Comparison of ENCODE assay signal across 38 cellular contexts in genomic region chr1:59233444-59233843, GRCh38.
"Had no signal": no experiment of that assay in that cellular context is flagged by ENCODE, and none has a peak within 500 bp of the region (broad histone marks: within the 10 kb centered on the region; RNA-seq: fewer than 3 reads in every experiment).

No MANE protein-coding gene starts in this region.

- H3K36me3 ChIP-seq: adrenal gland, ascending aorta, brain microvascular endothelial cell, breast epithelium, cardiac muscle cell had no signal

- ATAC-seq: activated naive CD4-positive, alpha-beta T cell treated with anti-CD3 and anti-CD28 coated beads, Interleukin-2, amount 50 U/mL, for 72 hours; activated naive CD8-positive, alpha-beta T cell treated with anti-CD3 and anti-CD28 coated beads, Interleukin-2, amount 50 U/mL, for 24 hours; activated T-cell treated with anti-CD3 and anti-CD28 coated beads, Interleukin-2, amount 50 U/mL, for 4 hours; activated T-cell treated with anti-CD3 and anti-CD28 coated beads, Interleukin-2, amount 50 U/mL, for 72 hours; body of pancreas had no signal

- DNase-seq: activated effector memory CD4-positive, alpha-beta T cell treated with anti-CD3 and anti-CD28 coated beads, Interleukin-2, amount 50 U/mL, for 16 hours; activated effector memory CD4-positive, alpha-beta T cell treated with Interleukin-2 at 50 U/mL for 16 hours; activated gamma-delta T cell; activated gamma-delta T cell treated with Interleukin-2 at 50 U/mL for 16 hours; activated naive CD4-positive, alpha-beta T cell; activated naive CD4-positive, alpha-beta T cell treated with anti-CD3 and anti-CD28 coated beads for 36 hours; activated naive CD4-positive, alpha-beta T cell treated with anti-CD3 and anti-CD28 coated beads, Interleukin-2, amount 10 ng/mL, durations not matched to agents 7 days and 5 days; activated naive CD4-positive, alpha-beta T cell treated with anti-CD3 and anti-CD28 coated beads, Interleukin-2, amount 50 U/mL, for 16 hours; activated naive CD4-positive, alpha-beta T cell treated with Interleukin-2 at 50 U/mL for 16 hours; activated naive CD8-positive, alpha-beta T cell treated with anti-CD3 and anti-CD28 coated beads for 36 hours; activated naive CD8-positive, alpha-beta T cell treated with anti-CD3 and anti-CD28 coated beads, Interleukin-2, amount 10 ng/mL, durations not matched to agents 7 days and 5 days; activated naive CD8-positive, alpha-beta T cell treated with anti-CD3 and anti-CD28 coated beads, Interleukin-2, amount 50 U/mL, for 24 hours; activated T-cell treated with anti-CD3 and anti-CD28 coated beads, Interleukin-2, amount 50 U/mL, for 1 hour; activated T-cell treated with anti-CD3 and anti-CD28 coated beads, Interleukin-2, amount 50 U/mL, for 24 hours; activated T-cell treated with anti-CD3 and anti-CD28 coated beads, Interleukin-2, amount 50 U/mL, for 4 hours; activated T-cell treated with anti-CD3 and anti-CD28 coated beads, Interleukin-2, amount 50 U/mL, for 48 hours; activated T-cell treated with anti-CD3 and anti-CD28 coated beads, Interleukin-2, amount 50 U/mL, for 72 hours; adrenal gland; amniotic stem cell; amygdala; anterior cingulate cortex; aorta; body of pancreas; brain microvascular endothelial cell; caudate nucleus; cerebellar nuclear complex had no signal

- H3K4me3 ChIP-seq: adrenal gland, ascending aorta, body of pancreas, breast epithelium, cardiac muscle cell had no signal

- H3K4me3 Mint-ChIP-seq: activated naive CD4-positive, alpha-beta T cell treated with anti-CD3 and anti-CD28 coated beads for 36 hours; activated naive CD4-positive, alpha-beta T cell treated with anti-CD3 and anti-CD28 coated beads, Interleukin-2, amount 10 ng/mL, durations not matched to agents 7 days and 5 days; activated naive CD4-positive, alpha-beta T cell treated with anti-CD3 and anti-CD28 coated beads, Interleukin-2, amount 50 U/mL, for 24 hours; activated naive CD8-positive, alpha-beta T cell; activated naive CD8-positive, alpha-beta T cell treated with anti-CD3 and anti-CD28 coated beads for 36 hours; activated naive CD8-positive, alpha-beta T cell treated with anti-CD3 and anti-CD28 coated beads, Interleukin-2, amount 10 ng/mL, durations not matched to agents 7 days and 5 days; activated naive CD8-positive, alpha-beta T cell treated with anti-CD3 and anti-CD28 coated beads, Interleukin-2, amount 50 U/mL, for 24 hours; activated T-cell treated with anti-CD3 and anti-CD28 coated beads, Interleukin-2, amount 50 U/mL, for 24 hours; activated T-cell treated with anti-CD3 and anti-CD28 coated beads, Interleukin-2, amount 50 U/mL, for 4 hours; activated T-cell treated with anti-CD3 and anti-CD28 coated beads, Interleukin-2, amount 50 U/mL, for 72 hours; activated T-helper 1 cell treated with anti-CD3 and anti-CD28 coated beads, Interleukin-12 subunit alpha, Interleukin-12 subunit beta, Interleukin-2, Interleukin-4 antibody, amounts not matched to agents 30 ng/mL and 10 ng/mL and 1 ng/mL, durations not matched to agents 14 hours and 24 hours and 36 hours; brain; central memory CD8-positive, alpha-beta T cell had no signal

- H3K9me3 ChIP-seq: adrenal gland, ascending aorta, body of pancreas, breast epithelium had no signal

- FAIRE-seq: astrocyte, bronchial epithelial cell had no signal

- H3K27ac ChIP-seq: adrenal gland, ascending aorta, body of pancreas, brain microvascular endothelial cell, breast epithelium, cardiac muscle cell had no signal

- H3K4me1 Mint-ChIP-seq: activated naive CD4-positive, alpha-beta T cell treated with anti-CD3 and anti-CD28 coated beads, Interleukin-2, amount 10 ng/mL, durations not matched to agents 7 days and 5 days; activated naive CD4-positive, alpha-beta T cell treated with anti-CD3 and anti-CD28 coated beads, Interleukin-2, amount 50 U/mL, for 24 hours; activated naive CD8-positive, alpha-beta T cell treated with anti-CD3 and anti-CD28 coated beads for 36 hours; activated naive CD8-positive, alpha-beta T cell treated with anti-CD3 and anti-CD28 coated beads, Interleukin-2, amount 10 ng/mL, durations not matched to agents 7 days and 5 days; activated naive CD8-positive, alpha-beta T cell treated with anti-CD3 and anti-CD28 coated beads, Interleukin-2, amount 50 U/mL, for 24 hours; central memory CD8-positive, alpha-beta T cell had no signal

- H3K27me3 Mint-ChIP-seq: activated naive CD4-positive, alpha-beta T cell treated with anti-CD3 and anti-CD28 coated beads, Interleukin-2, amount 10 ng/mL, durations not matched to agents 7 days and 5 days; activated naive CD4-positive, alpha-beta T cell treated with anti-CD3 and anti-CD28 coated beads, Interleukin-2, amount 50 U/mL, for 24 hours; activated naive CD8-positive, alpha-beta T cell; activated naive CD8-positive, alpha-beta T cell treated with anti-CD3 and anti-CD28 coated beads for 36 hours; activated naive CD8-positive, alpha-beta T cell treated with anti-CD3 and anti-CD28 coated beads, Interleukin-2, amount 10 ng/mL, durations not matched to agents 7 days and 5 days; activated naive CD8-positive, alpha-beta T cell treated with anti-CD3 and anti-CD28 coated beads, Interleukin-2, amount 50 U/mL, for 24 hours; activated T-cell treated with anti-CD3 and anti-CD28 coated beads, Interleukin-2, amount 50 U/mL, for 24 hours; brain; central memory CD8-positive, alpha-beta T cell had no signal

- H3K27ac Mint-ChIP-seq: activated naive CD4-positive, alpha-beta T cell treated with anti-CD3 and anti-CD28 coated beads for 36 hours; activated naive CD4-positive, alpha-beta T cell treated with anti-CD3 and anti-CD28 coated beads, Interleukin-2, amount 10 ng/mL, durations not matched to agents 7 days and 5 days; activated naive CD4-positive, alpha-beta T cell treated with anti-CD3 and anti-CD28 coated beads, Interleukin-2, amount 50 U/mL, for 24 hours; activated naive CD4-positive, alpha-beta T cell treated with anti-CD3 and anti-CD28 coated beads, Interleukin-2, amount 50 U/mL, for 72 hours; activated naive CD8-positive, alpha-beta T cell; activated naive CD8-positive, alpha-beta T cell treated with anti-CD3 and anti-CD28 coated beads for 36 hours; activated naive CD8-positive, alpha-beta T cell treated with anti-CD3 and anti-CD28 coated beads, Interleukin-2, amount 10 ng/mL, durations not matched to agents 7 days and 5 days; activated naive CD8-positive, alpha-beta T cell treated with anti-CD3 and anti-CD28 coated beads, Interleukin-2, amount 50 U/mL, for 24 hours; activated T-cell treated with anti-CD3 and anti-CD28 coated beads, Interleukin-2, amount 50 U/mL, for 24 hours; activated T-cell treated with anti-CD3 and anti-CD28 coated beads, Interleukin-2, amount 50 U/mL, for 72 hours; activated T-helper 1 cell treated with anti-CD3 and anti-CD28 coated beads, Interleukin-12 subunit alpha, Interleukin-12 subunit beta, Interleukin-2, Interleukin-4 antibody, amounts not matched to agents 30 ng/mL and 10 ng/mL and 1 ng/mL, durations not matched to agents 14 hours and 24 hours and 36 hours; activated T-helper 2 cell treated with anti-CD3 and anti-CD28 coated beads, Interferon-gamma antibody, Interleukin-2, Interleukin-4, amounts not matched to agents 10 μg/mL and 5 μg/mL and 100 μg/mL, durations not matched to agents 14 hours and 24 hours and 36 hours had no signal

- H3K4me1 ChIP-seq: breast epithelium had no signal

- H3K27me3 ChIP-seq: adrenal gland, ascending aorta, body of pancreas, brain microvascular endothelial cell, breast epithelium, cardiac muscle cell had no signal

- H3K9me3 Mint-ChIP-seq: activated naive CD4-positive, alpha-beta T cell treated with anti-CD3 and anti-CD28 coated beads for 36 hours; activated naive CD4-positive, alpha-beta T cell treated with anti-CD3 and anti-CD28 coated beads, Interleukin-2, amount 10 ng/mL, durations not matched to agents 7 days and 5 days; activated naive CD4-positive, alpha-beta T cell treated with anti-CD3 and anti-CD28 coated beads, Interleukin-2, amount 50 U/mL, for 24 hours; activated naive CD4-positive, alpha-beta T cell treated with anti-CD3 and anti-CD28 coated beads, Interleukin-2, amount 50 U/mL, for 72 hours; activated naive CD8-positive, alpha-beta T cell treated with anti-CD3 and anti-CD28 coated beads for 36 hours; activated naive CD8-positive, alpha-beta T cell treated with anti-CD3 and anti-CD28 coated beads, Interleukin-2, amount 10 ng/mL, durations not matched to agents 7 days and 5 days; activated naive CD8-positive, alpha-beta T cell treated with anti-CD3 and anti-CD28 coated beads, Interleukin-2, amount 50 U/mL, for 24 hours; activated T-cell treated with anti-CD3 and anti-CD28 coated beads, Interleukin-2, amount 50 U/mL, for 24 hours; activated T-cell treated with anti-CD3 and anti-CD28 coated beads, Interleukin-2, amount 50 U/mL, for 4 hours; activated T-cell treated with anti-CD3 and anti-CD28 coated beads, Interleukin-2, amount 50 U/mL, for 72 hours; activated T-helper 1 cell treated with anti-CD3 and anti-CD28 coated beads, Interleukin-12 subunit alpha, Interleukin-12 subunit beta, Interleukin-2, Interleukin-4 antibody, amounts not matched to agents 30 ng/mL and 10 ng/mL and 1 ng/mL, durations not matched to agents 14 hours and 24 hours and 36 hours; activated T-helper 2 cell treated with anti-CD3 and anti-CD28 coated beads, Interferon-gamma antibody, Interleukin-2, Interleukin-4, amounts not matched to agents 10 μg/mL and 5 μg/mL and 100 μg/mL, durations not matched to agents 14 hours and 24 hours and 36 hours; central memory CD8-positive, alpha-beta T cell had no signal

- H3K36me3 Mint-ChIP-seq: activated naive CD4-positive, alpha-beta T cell treated with anti-CD3 and anti-CD28 coated beads, Interleukin-2, amount 10 ng/mL, durations not matched to agents 7 days and 5 days; activated naive CD4-positive, alpha-beta T cell treated with anti-CD3 and anti-CD28 coated beads, Interleukin-2, amount 50 U/mL, for 24 hours; activated naive CD4-positive, alpha-beta T cell treated with anti-CD3 and anti-CD28 coated beads, Interleukin-2, amount 50 U/mL, for 72 hours; activated naive CD8-positive, alpha-beta T cell; activated naive CD8-positive, alpha-beta T cell treated with anti-CD3 and anti-CD28 coated beads for 36 hours; activated naive CD8-positive, alpha-beta T cell treated with anti-CD3 and anti-CD28 coated beads, Interleukin-2, amount 10 ng/mL, durations not matched to agents 7 days and 5 days; brain had no signal
